Comparison of ENCODE assay signal across 1 cellular context in genomic region chr17:4837471-4838305, GRCh38.
TF ChIP-seq lines count a peak whose summit lies in the region.

No MANE protein-coding gene starts in this region.

TF ChIP-seq in IMR-90, 13 proteins besides CTCF, POLR2A, EP300 and RAD21:
- TF ChIP-seq NFE2L2 (IDR thresholded peaks at IDR 0.05; ENCODE audit: low read depth, low read length) = no peak
- no peak for TF ChIP-seq ELK1 (IDR thresholded peaks at IDR 0.05; ENCODE audit: borderline replicate concordance, low read depth, low read length)
- no peak for TF ChIP-seq CEBPB (IDR thresholded peaks at IDR 0.05; ENCODE audit: low read depth, low read length)
- no peak for TF ChIP-seq USF2 (IDR thresholded peaks at IDR 0.05; ENCODE audit: low read depth, low read length)
- TF ChIP-seq RCOR1 (IDR thresholded peaks at IDR 0.05; ENCODE audit: insufficient replicate concordance, low read length) = no peak
- TF ChIP-seq CHD1 (IDR thresholded peaks at IDR 0.05; ENCODE audit: low read depth, low read length) = no peak
- no peak for TF ChIP-seq MAFK (IDR thresholded peaks at IDR 0.05; ENCODE audit: low read depth, low read length)
- TF ChIP-seq MXI1 (IDR thresholded peaks at IDR 0.05; ENCODE audit: borderline replicate concordance, low read depth, low read length) = no peak
- TF ChIP-seq SMC3 (IDR thresholded peaks at IDR 0.05; ENCODE audit: low read depth, low read length) = no peak
- no peak for TF ChIP-seq FOS (IDR thresholded peaks at IDR 0.05; ENCODE audit: low read depth, low read length)
- TF ChIP-seq BHLHE40 (IDR thresholded peaks at IDR 0.05; ENCODE audit: low read depth, low read length) = no peak
- TF ChIP-seq RFX5 (IDR thresholded peaks at IDR 0.05; ENCODE audit: low read depth, low read length) = no peak
- no peak for TF ChIP-seq MAZ (IDR thresholded peaks at IDR 0.05; ENCODE audit: borderline replicate concordance, low read depth, low read length)
TF ChIP-seq in IMR-90: peak in this region for 0.
